ENCODE assay signal across 1 cellular context in the genomic region with DNA sequence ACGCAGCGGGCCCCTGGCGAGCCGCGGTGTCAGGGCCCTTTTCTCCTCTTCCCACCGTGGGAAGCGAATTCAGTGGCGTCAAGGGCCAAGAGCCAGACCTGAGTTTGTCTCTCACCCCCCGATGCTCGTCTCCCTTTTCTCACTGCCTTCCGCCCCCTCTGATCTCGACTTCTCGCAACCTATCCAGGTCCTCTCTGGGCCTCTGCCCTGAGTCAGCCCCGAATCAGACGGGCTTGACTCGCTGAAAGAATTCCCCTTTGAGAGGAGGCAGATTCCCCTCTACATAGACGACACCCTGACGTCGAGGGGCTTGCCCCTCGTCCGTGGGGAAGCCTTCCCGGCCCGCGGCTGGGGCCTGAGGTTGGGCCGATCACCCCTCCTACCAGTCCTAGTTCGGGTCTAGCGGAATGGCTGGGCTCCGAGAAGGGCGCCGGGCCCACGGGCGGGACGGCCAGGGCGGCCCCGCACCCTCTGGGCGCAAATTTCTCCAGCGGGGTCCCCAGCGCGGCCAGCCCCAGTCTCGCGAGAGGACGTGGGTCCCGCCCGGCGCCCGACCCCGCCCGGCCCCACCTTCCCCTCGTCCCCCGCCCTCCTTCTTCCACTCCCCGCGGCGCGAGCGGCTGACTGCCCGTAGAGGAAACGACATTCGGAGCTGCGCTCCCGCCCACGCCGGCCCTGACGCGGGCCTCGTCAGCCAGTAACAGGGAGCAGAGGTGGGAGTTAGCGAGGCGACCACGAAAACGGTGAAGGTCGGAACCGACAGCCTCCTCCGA.
TF ChIP-seq lines count a peak whose summit lies in the region.

A gene with protein sequence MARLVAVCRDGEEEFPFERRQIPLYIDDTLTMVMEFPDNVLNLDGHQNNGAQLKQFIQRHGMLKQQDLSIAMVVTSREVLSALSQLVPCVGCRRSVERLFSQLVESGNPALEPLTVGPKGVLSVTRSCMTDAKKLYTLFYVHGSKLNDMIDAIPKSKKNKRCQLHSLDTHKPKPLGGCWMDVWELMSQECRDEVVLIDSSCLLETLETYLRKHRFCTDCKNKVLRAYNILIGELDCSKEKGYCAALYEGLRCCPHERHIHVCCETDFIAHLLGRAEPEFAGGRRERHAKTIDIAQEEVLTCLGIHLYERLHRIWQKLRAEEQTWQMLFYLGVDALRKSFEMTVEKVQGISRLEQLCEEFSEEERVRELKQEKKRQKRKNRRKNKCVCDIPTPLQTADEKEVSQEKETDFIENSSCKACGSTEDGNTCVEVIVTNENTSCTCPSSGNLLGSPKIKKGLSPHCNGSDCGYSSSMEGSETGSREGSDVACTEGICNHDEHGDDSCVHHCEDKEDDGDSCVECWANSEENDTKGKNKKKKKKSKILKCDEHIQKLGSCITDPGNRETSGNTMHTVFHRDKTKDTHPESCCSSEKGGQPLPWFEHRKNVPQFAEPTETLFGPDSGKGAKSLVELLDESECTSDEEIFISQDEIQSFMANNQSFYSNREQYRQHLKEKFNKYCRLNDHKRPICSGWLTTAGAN (plus strand): TSS at position 600 of the 773 bp plus-strand sequence. CDS start 806 bp downstream, outside the sequence.

TF ChIP-seq in HepG2, 621 proteins besides CTCF, POLR2A, EP300 and RAD21 (continued from another document and continues in another):
- TF ChIP-seq, protein P1, sequence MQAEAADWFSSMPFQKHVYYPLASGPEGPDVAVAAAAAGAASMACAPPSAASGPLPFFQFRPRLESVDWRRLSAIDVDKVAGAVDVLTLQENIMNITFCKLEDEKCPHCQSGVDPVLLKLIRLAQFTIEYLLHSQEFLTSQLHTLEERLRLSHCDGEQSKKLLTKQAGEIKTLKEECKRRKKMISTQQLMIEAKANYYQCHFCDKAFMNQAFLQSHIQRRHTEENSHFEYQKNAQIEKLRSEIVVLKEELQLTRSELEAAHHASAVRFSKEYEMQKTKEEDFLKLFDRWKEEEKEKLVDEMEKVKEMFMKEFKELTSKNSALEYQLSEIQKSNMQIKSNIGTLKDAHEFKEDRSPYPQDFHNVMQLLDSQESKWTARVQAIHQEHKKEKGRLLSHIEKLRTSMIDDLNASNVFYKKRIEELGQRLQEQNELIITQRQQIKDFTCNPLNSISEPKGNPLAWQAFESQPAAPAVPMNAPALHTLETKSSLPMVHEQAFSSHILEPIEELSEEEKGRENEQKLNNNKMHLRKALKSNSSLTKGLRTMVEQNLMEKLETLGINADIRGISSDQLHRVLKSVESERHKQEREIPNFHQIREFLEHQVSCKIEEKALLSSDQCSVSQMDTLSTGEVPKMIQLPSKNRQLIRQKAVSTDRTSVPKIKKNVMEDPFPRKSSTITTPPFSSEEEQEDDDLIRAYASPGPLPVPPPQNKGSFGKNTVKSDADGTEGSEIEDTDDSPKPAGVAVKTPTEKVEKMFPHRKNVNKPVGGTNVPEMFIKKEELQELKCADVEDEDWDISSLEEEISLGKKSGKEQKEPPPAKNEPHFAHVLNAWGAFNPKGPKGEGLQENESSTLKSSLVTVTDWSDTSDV (CRISPR knock-in tag; IDR thresholded peaks at IDR 0.05) = peak; percentile 66; the same call in 1 of the 2 replicates
- TF ChIP-seq ZFX (CRISPR knock-in tag; IDR thresholded peaks at IDR 0.05; ENCODE audit: low read depth) (peak; percentile 93), SOX6 (IDR thresholded peaks at IDR 0.05) (no peak), SOX6 (CRISPR knock-in tag; IDR thresholded peaks at IDR 0.05) (no peak), MBD4 (IDR thresholded peaks at IDR 0.05; ENCODE audit: borderline replicate concordance, low read length) (no peak), ZFP82 (CRISPR knock-in tag; IDR thresholded peaks at IDR 0.05; ENCODE audit: borderline replicate concordance) (no peak), XBP1 (CRISPR knock-in tag; IDR thresholded peaks at IDR 0.05) (no peak), ZNF333 (CRISPR knock-in tag; IDR thresholded peaks at IDR 0.05; ENCODE audit: borderline replicate concordance) (no peak), ZNF768 (CRISPR knock-in tag; IDR thresholded peaks at IDR 0.05) (no peak), ZMYM4 (CRISPR knock-in tag; IDR thresholded peaks at IDR 0.05) (no peak; the same call in none of the 2 replicates), THYN1 (CRISPR knock-in tag; IDR thresholded peaks at IDR 0.05; ENCODE audit: borderline replicate concordance, low read depth) (no peak), ARHGAP35 (CRISPR knock-in tag; IDR thresholded peaks at IDR 0.05; ENCODE audit: borderline replicate concordance) (peak; percentile 63; the same call in 1 of the 2 replicates), KLF16 (CRISPR knock-in tag; IDR thresholded peaks at IDR 0.05) (0 out of 4 replicates have a peak, but pooled peaks of 1 of the 2 experiments have one; percentile 59), NR2C2 (CRISPR knock-in tag; IDR thresholded peaks at IDR 0.05; ENCODE audit: borderline replicate concordance) (peak; percentile 50), IKZF4 (CRISPR knock-in tag; IDR thresholded peaks at IDR 0.05; ENCODE audit: borderline replicate concordance, low read depth, not compliant biosample characterization) (peak; percentile 5), HMG20A (CRISPR knock-in tag; IDR thresholded peaks at IDR 0.05; ENCODE audit: borderline replicate concordance) (no peak), HOXD1 (CRISPR knock-in tag; IDR thresholded peaks at IDR 0.05) (0 out of 2 replicates have a peak, but pooled peaks have one; percentile 17), NFYB (CRISPR knock-in tag; IDR thresholded peaks at IDR 0.05) (no peak), HNRNPH1 (optimal IDR thresholded peaks at IDR 0.05; ENCODE audit: low read depth, low read length) (no peak)
- TF ChIP-seq, protein P2, sequence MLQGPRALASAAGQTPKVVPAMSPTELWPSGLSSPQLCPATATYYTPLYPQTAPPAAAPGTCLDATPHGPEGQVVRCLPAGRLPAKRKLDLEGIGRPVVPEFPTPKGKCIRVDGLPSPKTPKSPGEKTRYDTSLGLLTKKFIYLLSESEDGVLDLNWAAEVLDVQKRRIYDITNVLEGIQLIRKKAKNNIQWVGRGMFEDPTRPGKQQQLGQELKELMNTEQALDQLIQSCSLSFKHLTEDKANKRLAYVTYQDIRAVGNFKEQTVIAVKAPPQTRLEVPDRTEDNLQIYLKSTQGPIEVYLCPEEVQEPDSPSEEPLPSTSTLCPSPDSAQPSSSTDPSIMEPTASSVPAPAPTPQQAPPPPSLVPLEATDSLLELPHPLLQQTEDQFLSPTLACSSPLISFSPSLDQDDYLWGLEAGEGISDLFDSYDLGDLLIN (CRISPR knock-in tag; IDR thresholded peaks at IDR 0.05; ENCODE audit: borderline replicate concordance) = no peak
- TF ChIP-seq, protein P3, sequence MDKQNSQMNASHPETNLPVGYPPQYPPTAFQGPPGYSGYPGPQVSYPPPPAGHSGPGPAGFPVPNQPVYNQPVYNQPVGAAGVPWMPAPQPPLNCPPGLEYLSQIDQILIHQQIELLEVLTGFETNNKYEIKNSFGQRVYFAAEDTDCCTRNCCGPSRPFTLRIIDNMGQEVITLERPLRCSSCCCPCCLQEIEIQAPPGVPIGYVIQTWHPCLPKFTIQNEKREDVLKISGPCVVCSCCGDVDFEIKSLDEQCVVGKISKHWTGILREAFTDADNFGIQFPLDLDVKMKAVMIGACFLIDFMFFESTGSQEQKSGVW (CRISPR knock-in tag; IDR thresholded peaks at IDR 0.05; ENCODE audit: borderline replicate concordance) = no peak
- TF ChIP-seq, protein P4, sequence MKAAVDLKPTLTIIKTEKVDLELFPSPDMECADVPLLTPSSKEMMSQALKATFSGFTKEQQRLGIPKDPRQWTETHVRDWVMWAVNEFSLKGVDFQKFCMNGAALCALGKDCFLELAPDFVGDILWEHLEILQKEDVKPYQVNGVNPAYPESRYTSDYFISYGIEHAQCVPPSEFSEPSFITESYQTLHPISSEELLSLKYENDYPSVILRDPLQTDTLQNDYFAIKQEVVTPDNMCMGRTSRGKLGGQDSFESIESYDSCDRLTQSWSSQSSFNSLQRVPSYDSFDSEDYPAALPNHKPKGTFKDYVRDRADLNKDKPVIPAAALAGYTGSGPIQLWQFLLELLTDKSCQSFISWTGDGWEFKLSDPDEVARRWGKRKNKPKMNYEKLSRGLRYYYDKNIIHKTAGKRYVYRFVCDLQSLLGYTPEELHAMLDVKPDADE (CRISPR knock-in tag; IDR thresholded peaks at IDR 0.05) = no peak
- TF ChIP-seq, protein P5, sequence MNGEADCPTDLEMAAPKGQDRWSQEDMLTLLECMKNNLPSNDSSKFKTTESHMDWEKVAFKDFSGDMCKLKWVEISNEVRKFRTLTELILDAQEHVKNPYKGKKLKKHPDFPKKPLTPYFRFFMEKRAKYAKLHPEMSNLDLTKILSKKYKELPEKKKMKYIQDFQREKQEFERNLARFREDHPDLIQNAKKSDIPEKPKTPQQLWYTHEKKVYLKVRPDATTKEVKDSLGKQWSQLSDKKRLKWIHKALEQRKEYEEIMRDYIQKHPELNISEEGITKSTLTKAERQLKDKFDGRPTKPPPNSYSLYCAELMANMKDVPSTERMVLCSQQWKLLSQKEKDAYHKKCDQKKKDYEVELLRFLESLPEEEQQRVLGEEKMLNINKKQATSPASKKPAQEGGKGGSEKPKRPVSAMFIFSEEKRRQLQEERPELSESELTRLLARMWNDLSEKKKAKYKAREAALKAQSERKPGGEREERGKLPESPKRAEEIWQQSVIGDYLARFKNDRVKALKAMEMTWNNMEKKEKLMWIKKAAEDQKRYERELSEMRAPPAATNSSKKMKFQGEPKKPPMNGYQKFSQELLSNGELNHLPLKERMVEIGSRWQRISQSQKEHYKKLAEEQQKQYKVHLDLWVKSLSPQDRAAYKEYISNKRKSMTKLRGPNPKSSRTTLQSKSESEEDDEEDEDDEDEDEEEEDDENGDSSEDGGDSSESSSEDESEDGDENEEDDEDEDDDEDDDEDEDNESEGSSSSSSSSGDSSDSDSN (CRISPR knock-in tag; IDR thresholded peaks at IDR 0.05) = peak; percentile 94
- TF ChIP-seq, protein P6, sequence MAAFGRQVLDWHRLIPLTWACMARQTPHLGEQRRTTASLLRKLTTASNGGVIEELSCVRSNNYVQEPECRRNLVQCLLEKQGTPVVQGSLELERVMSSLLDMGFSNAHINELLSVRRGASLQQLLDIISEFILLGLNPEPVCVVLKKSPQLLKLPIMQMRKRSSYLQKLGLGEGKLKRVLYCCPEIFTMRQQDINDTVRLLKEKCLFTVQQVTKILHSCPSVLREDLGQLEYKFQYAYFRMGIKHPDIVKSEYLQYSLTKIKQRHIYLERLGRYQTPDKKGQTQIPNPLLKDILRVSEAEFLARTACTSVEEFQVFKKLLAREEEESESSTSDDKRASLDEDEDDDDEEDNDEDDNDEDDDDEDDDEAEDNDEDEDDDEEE (CRISPR knock-in tag; IDR thresholded peaks at IDR 0.05) = peak; percentile 32; the same call in 1 of the 2 replicates
- TF ChIP-seq, protein P7, sequence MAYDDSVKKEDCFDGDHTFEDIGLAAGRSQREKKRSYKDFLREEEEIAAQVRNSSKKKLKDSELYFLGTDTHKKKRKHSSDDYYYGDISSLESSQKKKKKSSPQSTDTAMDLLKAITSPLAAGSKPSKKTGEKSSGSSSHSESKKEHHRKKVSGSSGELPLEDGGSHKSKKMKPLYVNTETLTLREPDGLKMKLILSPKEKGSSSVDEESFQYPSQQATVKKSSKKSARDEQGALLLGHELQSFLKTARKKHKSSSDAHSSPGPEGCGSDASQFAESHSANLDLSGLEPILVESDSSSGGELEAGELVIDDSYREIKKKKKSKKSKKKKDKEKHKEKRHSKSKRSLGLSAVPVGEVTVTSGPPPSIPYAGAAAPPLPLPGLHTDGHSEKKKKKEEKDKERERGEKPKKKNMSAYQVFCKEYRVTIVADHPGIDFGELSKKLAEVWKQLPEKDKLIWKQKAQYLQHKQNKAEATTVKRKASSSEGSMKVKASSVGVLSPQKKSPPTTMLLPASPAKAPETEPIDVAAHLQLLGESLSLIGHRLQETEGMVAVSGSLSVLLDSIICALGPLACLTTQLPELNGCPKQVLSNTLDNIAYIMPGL (CRISPR knock-in tag; IDR thresholded peaks at IDR 0.05; ENCODE audit: borderline replicate concordance in 1 of 2, low read depth in 1 of 2) = peak in 1 of 2 experiments; percentile 77; a peak in 1 of 4 replicates
- TF ChIP-seq, protein P8, sequence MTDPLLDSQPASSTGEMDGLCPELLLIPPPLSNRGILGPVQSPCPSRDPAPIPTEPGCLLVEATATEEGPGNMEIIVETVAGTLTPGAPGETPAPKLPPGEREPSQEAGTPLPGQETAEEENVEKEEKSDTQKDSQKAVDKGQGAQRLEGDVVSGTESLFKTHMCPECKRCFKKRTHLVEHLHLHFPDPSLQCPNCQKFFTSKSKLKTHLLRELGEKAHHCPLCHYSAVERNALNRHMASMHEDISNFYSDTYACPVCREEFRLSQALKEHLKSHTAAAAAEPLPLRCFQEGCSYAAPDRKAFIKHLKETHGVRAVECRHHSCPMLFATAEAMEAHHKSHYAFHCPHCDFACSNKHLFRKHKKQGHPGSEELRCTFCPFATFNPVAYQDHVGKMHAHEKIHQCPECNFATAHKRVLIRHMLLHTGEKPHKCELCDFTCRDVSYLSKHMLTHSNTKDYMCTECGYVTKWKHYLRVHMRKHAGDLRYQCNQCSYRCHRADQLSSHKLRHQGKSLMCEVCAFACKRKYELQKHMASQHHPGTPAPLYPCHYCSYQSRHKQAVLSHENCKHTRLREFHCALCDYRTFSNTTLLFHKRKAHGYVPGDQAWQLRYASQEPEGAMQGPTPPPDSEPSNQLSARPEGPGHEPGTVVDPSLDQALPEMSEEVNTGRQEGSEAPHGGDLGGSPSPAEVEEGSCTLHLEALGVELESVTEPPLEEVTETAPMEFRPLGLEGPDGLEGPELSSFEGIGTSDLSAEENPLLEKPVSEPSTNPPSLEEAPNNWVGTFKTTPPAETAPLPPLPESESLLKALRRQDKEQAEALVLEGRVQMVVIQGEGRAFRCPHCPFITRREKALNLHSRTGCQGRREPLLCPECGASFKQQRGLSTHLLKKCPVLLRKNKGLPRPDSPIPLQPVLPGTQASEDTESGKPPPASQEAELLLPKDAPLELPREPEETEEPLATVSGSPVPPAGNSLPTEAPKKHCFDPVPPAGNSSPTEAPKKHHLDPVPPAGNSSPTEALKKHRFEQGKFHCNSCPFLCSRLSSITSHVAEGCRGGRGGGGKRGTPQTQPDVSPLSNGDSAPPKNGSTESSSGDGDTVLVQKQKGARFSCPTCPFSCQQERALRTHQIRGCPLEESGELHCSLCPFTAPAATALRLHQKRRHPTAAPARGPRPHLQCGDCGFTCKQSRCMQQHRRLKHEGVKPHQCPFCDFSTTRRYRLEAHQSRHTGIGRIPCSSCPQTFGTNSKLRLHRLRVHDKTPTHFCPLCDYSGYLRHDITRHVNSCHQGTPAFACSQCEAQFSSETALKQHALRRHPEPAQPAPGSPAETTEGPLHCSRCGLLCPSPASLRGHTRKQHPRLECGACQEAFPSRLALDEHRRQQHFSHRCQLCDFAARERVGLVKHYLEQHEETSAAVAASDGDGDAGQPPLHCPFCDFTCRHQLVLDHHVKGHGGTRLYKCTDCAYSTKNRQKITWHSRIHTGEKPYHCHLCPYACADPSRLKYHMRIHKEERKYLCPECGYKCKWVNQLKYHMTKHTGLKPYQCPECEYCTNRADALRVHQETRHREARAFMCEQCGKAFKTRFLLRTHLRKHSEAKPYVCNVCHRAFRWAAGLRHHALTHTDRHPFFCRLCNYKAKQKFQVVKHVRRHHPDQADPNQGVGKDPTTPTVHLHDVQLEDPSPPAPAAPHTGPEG (CRISPR knock-in tag; IDR thresholded peaks at IDR 0.05) = no peak; the same call in 1 of the 2 replicates
- TF ChIP-seq, protein P9, sequence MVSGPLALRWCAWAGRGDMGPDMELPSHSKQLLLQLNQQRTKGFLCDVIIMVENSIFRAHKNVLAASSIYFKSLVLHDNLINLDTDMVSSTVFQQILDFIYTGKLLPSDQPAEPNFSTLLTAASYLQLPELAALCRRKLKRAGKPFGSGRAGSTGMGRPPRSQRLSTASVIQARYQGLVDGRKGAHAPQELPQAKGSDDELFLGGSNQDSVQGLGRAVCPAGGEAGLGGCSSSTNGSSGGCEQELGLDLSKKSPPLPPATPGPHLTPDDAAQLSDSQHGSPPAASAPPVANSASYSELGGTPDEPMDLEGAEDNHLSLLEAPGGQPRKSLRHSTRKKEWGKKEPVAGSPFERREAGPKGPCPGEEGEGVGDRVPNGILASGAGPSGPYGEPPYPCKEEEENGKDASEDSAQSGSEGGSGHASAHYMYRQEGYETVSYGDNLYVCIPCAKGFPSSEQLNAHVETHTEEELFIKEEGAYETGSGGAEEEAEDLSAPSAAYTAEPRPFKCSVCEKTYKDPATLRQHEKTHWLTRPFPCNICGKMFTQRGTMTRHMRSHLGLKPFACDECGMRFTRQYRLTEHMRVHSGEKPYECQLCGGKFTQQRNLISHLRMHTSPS (CRISPR knock-in tag; IDR thresholded peaks at IDR 0.05; ENCODE audit: low read depth) = no peak
